In the genomic region with DNA sequence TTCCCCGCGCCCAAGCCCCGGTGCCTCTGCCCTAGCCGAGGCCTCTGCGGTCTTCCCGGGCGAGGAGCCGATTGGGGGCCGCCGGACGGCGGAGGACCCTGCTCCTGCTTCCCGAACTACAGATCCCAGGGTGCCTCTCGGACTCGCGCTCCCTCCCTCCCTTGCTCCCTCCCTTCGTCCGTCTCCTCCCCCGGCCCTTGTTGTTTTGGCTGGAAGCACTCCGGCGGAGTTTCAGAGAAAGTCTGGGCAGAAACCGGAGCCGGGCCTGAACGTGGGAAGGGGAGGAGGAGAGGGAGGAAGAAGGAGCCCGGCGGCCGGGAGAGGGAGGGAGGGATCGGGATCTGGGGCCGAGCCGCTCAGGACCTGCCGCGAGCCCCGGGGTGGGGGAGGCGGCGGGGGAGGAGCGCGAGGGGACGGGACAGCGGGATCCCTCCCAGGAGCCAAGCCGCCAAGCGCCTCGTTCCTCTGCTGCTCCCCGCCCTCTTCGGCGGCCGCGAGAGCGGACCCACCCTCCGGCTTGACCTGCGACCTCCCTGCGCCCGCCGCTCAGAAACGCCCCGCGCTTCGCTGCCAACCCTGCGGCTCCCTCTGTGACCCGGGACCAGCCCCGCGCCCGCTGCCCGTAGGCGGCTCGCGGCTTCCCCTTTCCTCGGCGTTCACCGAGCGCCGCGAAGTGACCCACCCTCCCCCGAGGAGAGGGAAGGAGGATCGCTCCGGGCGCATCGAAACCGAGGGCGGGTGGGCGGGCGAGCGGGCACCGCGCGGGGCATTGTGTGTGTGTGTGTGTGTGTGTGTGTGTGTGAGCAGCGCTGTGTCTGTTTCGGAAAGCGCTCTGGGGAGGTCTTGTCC, we compare ENCODE assay signal across 8 cellular contexts. TPM values are rescaled to one million over a fixed set of nuclear protein-coding genes. Genes with fewer than 3 reads are reported as not detected.
DNase-seq lines count a peak whose midpoint lies in the region; ATAC-seq and TF ChIP-seq lines count a peak whose summit lies in the region.

No MANE protein-coding gene starts in this region.

- no peak for DNase-seq in CD4-positive, alpha-beta T cell
- DNase-seq in NCI-H446 treated with DMSO at 0.1 percent for 48 hours (lab: John Stamatoyannopoulos, UW) (peak; percentile 56), fibroblast of peridontal ligament (ENCODE audit: extremely low read depth) (peak; percentile 88), naive B cell (peak; percentile 74), transverse colon (peak; percentile 92)
- no peak for DNase-seq in activated T-cell treated with anti-CD3 and anti-CD28 coated beads, Interleukin-2, amount 50 U/mL, for 4 hours

- H3K4me3 ChIP-seq in transverse colon, result peak overlapping the region; percentile 54 to 93 (median 86)

- no peaks in the 10 kb centered on the region for H3K9me3 ChIP-seq in CD4-positive, alpha-beta T cell (ENCODE audit: control insufficient read depth, low read length)
- H3K9me3 ChIP-seq in transverse colon, result no peaks in the 10 kb centered on the region

- H3K36me3 ChIP-seq in transverse colon, result no peaks in the 10 kb centered on the region

- POLR2A ChIA-PET in CD4-positive, alpha-beta T cell (lab: Charles Lee), result no interaction called here

- 1% methylated on average over 59 of the region's 88 CpGs; no CpG with 5 or more reads in 1 of the 2 donors for WGBS in transverse colon (ENCODE audit: low coverage in 1 of 2), 2 donors

- H3K27ac Mint-ChIP-seq in CD4-positive, alpha-beta T cell, result no peak overlapping the region
- H3K27ac Mint-ChIP-seq in naive B cell, result peak overlapping the region; percentile 66 to 88 (median 82)

- in situ Hi-C loops in transverse colon (cut with MboI; ENCODE audit: low pct_ligation_motif_present in 1 of 4, low pct_unique_long_range_greater_than_20kb in 1 of 4, low sequenced_read_pairs in 3 of 4), result no loop called here

- peak; percentile 65 for TF ChIP-seq POLR2A in transverse colon (IDR thresholded peaks at IDR 0.05)

- CTCF ChIA-PET in CD4-positive, alpha-beta T cell (lab: Charles Lee), result no interaction called here

- H3K4me1 ChIP-seq in transverse colon, result peaks cover 18 to 38% (median 31%) of the 10 kb centered on the region in 4 donors

- intact Hi-C loops in CD4-positive, alpha-beta T cell (cut with DNase I, micrococcal nuclease), result no loop called here
- intact Hi-C loops in transverse colon (cut with DNase I; ENCODE audit: low total_unique reads), result loop anchor here (5.0 to 10.0 kb wide), 2 partner anchors 119 to 139 kb away; no protein-coding TSS in a partner anchor

- peaks cover 64% of the 10 kb centered on the region for H3K27me3 Mint-ChIP-seq in CD4-positive, alpha-beta T cell
- H3K27me3 Mint-ChIP-seq in activated T-cell treated with anti-CD3 and anti-CD28 coated beads, Interleukin-2, amount 50 U/mL, for 4 hours (ENCODE audit: low read depth), result peaks cover 50% of the 10 kb centered on the region
- no peaks in the 10 kb centered on the region for H3K27me3 Mint-ChIP-seq in naive B cell

- no peak for ATAC-seq in CD4-positive, alpha-beta T cell (ENCODE audit: poor library complexity)
- peak; percentile 59 for ATAC-seq in GM18907 (IDR thresholded peaks at IDR 0.05; ENCODE audit: unreplicated experiment)
- peak; percentile 46 for ATAC-seq in HG03095 (IDR thresholded peaks at IDR 0.05; ENCODE audit: unreplicated experiment)
- ATAC-seq in activated T-cell treated with anti-CD3 and anti-CD28 coated beads, Interleukin-2, amount 50 U/mL, for 4 hours, result peak; percentile 51 to 53
- peak; percentile 66 to 70 for ATAC-seq in naive B cell (ENCODE audit: low read depth in 2 of 2)

- H3K4me3 Mint-ChIP-seq in CD4-positive, alpha-beta T cell, result peak overlapping the region; percentile 62
- peak overlapping the region; percentile 77 for H3K4me3 Mint-ChIP-seq in activated T-cell treated with anti-CD3 and anti-CD28 coated beads, Interleukin-2, amount 50 U/mL, for 4 hours
- H3K4me3 Mint-ChIP-seq in naive B cell, result peak overlapping the region; percentile 89 to 100 (median 99)

- H3K9me3 Mint-ChIP-seq in CD4-positive, alpha-beta T cell, result no peaks in the 10 kb centered on the region
- H3K9me3 Mint-ChIP-seq in activated T-cell treated with anti-CD3 and anti-CD28 coated beads, Interleukin-2, amount 50 U/mL, for 4 hours, result no peaks in the 10 kb centered on the region
- no peaks in the 10 kb centered on the region for H3K9me3 Mint-ChIP-seq in naive B cell

- H3K4me1 Mint-ChIP-seq in CD4-positive, alpha-beta T cell (ENCODE audit: low read depth), result peaks cover 6% of the 10 kb centered on the region
- H3K4me1 Mint-ChIP-seq in activated T-cell treated with anti-CD3 and anti-CD28 coated beads, Interleukin-2, amount 50 U/mL, for 4 hours (ENCODE audit: low read depth), result peaks cover 6% of the 10 kb centered on the region
- H3K4me1 Mint-ChIP-seq in naive B cell, result peaks cover 21 to 41% (median 39%) of the 10 kb centered on the region in 3 donors

- H3K36me3 Mint-ChIP-seq in CD4-positive, alpha-beta T cell (ENCODE audit: low read depth), result no peaks in the 10 kb centered on the region
- no peaks in the 10 kb centered on the region for H3K36me3 Mint-ChIP-seq in activated T-cell treated with anti-CD3 and anti-CD28 coated beads, Interleukin-2, amount 50 U/mL, for 4 hours (ENCODE audit: insufficient read depth)
- no peaks in the 10 kb centered on the region for H3K36me3 Mint-ChIP-seq in naive B cell

- no peak for TF ChIP-seq CTCF in CD4-positive, alpha-beta T cell (IDR thresholded peaks at IDR 0.05)
- no peak for TF ChIP-seq CTCF in transverse colon (IDR thresholded peaks at IDR 0.05)

- no peak overlapping the region for H3K27ac ChIP-seq in CD4-positive, alpha-beta T cell (ENCODE audit: low read depth, low read length)
- H3K27ac ChIP-seq in transverse colon, result peak overlapping the region; percentile 95 to 97 (median 96)

- H3K27me3 ChIP-seq in CD4-positive, alpha-beta T cell (ENCODE audit: control insufficient read depth, insufficient read depth, low read length), result peaks cover 52% of the 10 kb centered on the region
- H3K27me3 ChIP-seq in transverse colon, result no peaks in the 10 kb centered on the region

- no peak for TF ChIP-seq EP300 in transverse colon (IDR thresholded peaks at IDR 0.05; ENCODE audit: low read depth)

RNA-seq across cellular contexts. Expression of a gene that starts 0.5 kb away (rescaled TPM):
- under 1 TPM; 0.27 to 0.64 TPM for total RNA-seq in CD4-positive, alpha-beta T cell
- total RNA-seq in activated T-cell treated with anti-CD3 and anti-CD28 coated beads, Interleukin-2, amount 50 U/mL, for 4 hours, result under 1 TPM; 0.30 to 0.95 (median 0.61) TPM
- 10 to 100 TPM in 2 of 6 donors, 1 to 10 TPM in 4; 4.3 to 14.5 (median 7.5) TPM for polyA plus RNA-seq in naive B cell (ENCODE audit: low read depth in 6 of 6)
- 10 to 100 TPM; 33.0 to 72.7 (median 62.2) TPM for total RNA-seq in transverse colon

Comparison
In these comparisons a context has a peak if more than half of its experiments do, and no peak if none do; other contexts are left out.
1. DNase-seq: peak in NCI-H446 treated with DMSO at 0.1 percent for 48 hours (single experiment), fibroblast of peridontal ligament (single experiment), naive B cell (single experiment) and transverse colon (single experiment); none in CD4-positive, alpha-beta T cell (0 of 10) and activated T-cell treated with anti-CD3 and anti-CD28 coated beads, Interleukin-2, amount 50 U/mL, for 4 hours (single experiment).
2. RNA of a gene that starts 0.5 kb away (total RNA-seq): 33.0 to 72.7 TPM in transverse colon; 0.27 to 0.64 TPM in CD4-positive, alpha-beta T cell and 0.30 to 0.95 TPM in activated T-cell treated with anti-CD3 and anti-CD28 coated beads, Interleukin-2, amount 50 U/mL, for 4 hours; every median in the first group is over 10 times any median in the second.
3. Peak in every context shown above with its lines, with median percentiles within 50 percentile points of each other: H3K4me3 Mint-ChIP-seq.